ENCODE assay signal across 2 cellular contexts in genomic region chr3:124969963-124970722, GRCh38.
TF ChIP-seq lines count a peak whose summit lies in the region.

No MANE protein-coding gene starts in this region.

TF ChIP-seq in GM23338, 12 proteins besides CTCF, POLR2A, EP300 and RAD21:
- TF ChIP-seq ETS1 (IDR thresholded peaks at IDR 0.05) (no peak), JUNB (IDR thresholded peaks at IDR 0.05; ENCODE audit: unreplicated experiment) (no peak), ZNF114 (CRISPR knock-in tag; IDR thresholded peaks at IDR 0.05) (no peak), POLR2AphosphoS5 (IDR thresholded peaks at IDR 0.05; ENCODE audit: low read depth) (no peak), REST (IDR thresholded peaks at IDR 0.05; ENCODE audit: unreplicated experiment) (no peak), ZNF462 (CRISPR knock-in tag; IDR thresholded peaks at IDR 0.05) (no peak), EZH2phosphoT487 (IDR thresholded peaks at IDR 0.05; ENCODE audit: unreplicated experiment) (no peak)
TF ChIP-seq in GM23338: peak in this region for 0.

TF ChIP-seq in endothelial cell of umbilical vein, 7 proteins besides CTCF, POLR2A, EP300 and RAD21:
- TF ChIP-seq MAX (IDR thresholded peaks at IDR 0.05; ENCODE audit: insufficient read depth, insufficient read length), result no peak
- TF ChIP-seq GATA2 (IDR thresholded peaks at IDR 0.05; ENCODE audit: insufficient read depth, insufficient read length, low read depth, low read length), result no peak
- no peak for TF ChIP-seq FOS (IDR thresholded peaks at IDR 0.05; ENCODE audit: borderline replicate concordance, insufficient read depth, low read length)
- TF ChIP-seq POLR2AphosphoS5 (IDR thresholded peaks at IDR 0.05; ENCODE audit: insufficient read depth, low read depth, low read length), result no peak
- TF ChIP-seq MYC (IDR thresholded peaks at IDR 0.05; ENCODE audit: low read depth, low read length), result no peak
- no peak for TF ChIP-seq JUN (IDR thresholded peaks at IDR 0.05; ENCODE audit: borderline replicate concordance, insufficient read depth, insufficient read length, low read depth)
- TF ChIP-seq EZH2 (IDR thresholded peaks at IDR 0.05; ENCODE audit: borderline replicate concordance, low read depth, low read length, severe bottlenecking), result no peak
TF ChIP-seq in endothelial cell of umbilical vein: peak in this region for 0.
